In the genomic region with DNA sequence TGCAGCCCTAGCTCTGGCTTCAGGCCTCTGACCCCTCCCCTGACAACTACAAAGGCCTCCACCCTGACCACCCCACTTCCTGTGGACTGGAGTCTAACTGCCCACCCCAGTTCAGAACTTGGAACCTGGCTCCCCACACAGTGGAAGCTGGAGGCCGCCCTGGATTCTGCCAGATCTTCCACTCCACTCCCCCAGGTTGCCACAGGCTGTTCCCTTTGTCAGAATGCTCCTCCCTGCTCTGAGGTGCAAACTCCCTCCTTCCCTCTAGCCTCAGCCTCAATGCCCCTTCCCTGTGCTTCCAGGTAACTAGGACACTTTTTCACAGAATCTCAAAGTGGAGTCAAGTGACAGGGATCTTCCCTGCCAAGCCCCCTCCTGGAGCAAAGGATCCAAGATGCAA, we compare ENCODE assay signal across 29 cellular contexts.
"Had no signal": no experiment of that assay in that cellular context is flagged by ENCODE, and none has a peak within 500 bp of the region (broad histone marks: within the 10 kb centered on the region; RNA-seq: fewer than 3 reads in every experiment).

No MANE protein-coding gene starts in this region.

- H3K27me3 ChIP-seq: brain microvascular endothelial cell, dorsolateral prefrontal cortex, esophagus muscularis mucosa, gastroesophageal sphincter had no signal

- ATAC-seq: activated CD4-positive, alpha-beta T cell treated with anti-CD3 and anti-CD28 coated beads for 36 hours; activated CD8-positive, alpha-beta memory T cell treated with anti-CD3 and anti-CD28 coated beads, Interleukin-2, amount 10 ng/mL, durations not matched to agents 7 days and 5 days; activated CD8-positive, alpha-beta T cell treated with anti-CD3 and anti-CD28 coated beads, Interleukin-2, amount 10 ng/mL, durations not matched to agents 7 days and 5 days; foreskin keratinocyte; gastroesophageal sphincter had no signal

- H3K36me3 Mint-ChIP-seq: activated CD4-positive, alpha-beta memory T cell treated with anti-CD3 and anti-CD28 coated beads for 36 hours; activated CD8-positive, alpha-beta memory T cell treated with anti-CD3 and anti-CD28 coated beads, Interleukin-2, amount 10 ng/mL, durations not matched to agents 7 days and 5 days; activated naive CD8-positive, alpha-beta T cell had no signal

- H3K27ac ChIP-seq: brain microvascular endothelial cell, coronary artery, dorsolateral prefrontal cortex, esophagus muscularis mucosa, foreskin keratinocyte, gastroesophageal sphincter had no signal

- H3K27ac Mint-ChIP-seq: activated CD4-positive, alpha-beta memory T cell treated with anti-CD3 and anti-CD28 coated beads for 36 hours; activated CD4-positive, alpha-beta T cell treated with anti-CD3 and anti-CD28 coated beads for 36 hours; activated CD4-positive, alpha-beta T cell treated with anti-CD3 and anti-CD28 coated beads, Interleukin-2, amount 10 ng/mL, durations not matched to agents 24 days and 14 days; activated CD8-positive, alpha-beta memory T cell treated with anti-CD3 and anti-CD28 coated beads, Interleukin-2, amount 10 ng/mL, durations not matched to agents 7 days and 5 days; activated CD8-positive, alpha-beta T cell treated with anti-CD3 and anti-CD28 coated beads, Interleukin-2, amount 10 ng/mL, durations not matched to agents 7 days and 5 days; activated naive CD4-positive, alpha-beta T cell treated with anti-CD3 and anti-CD28 coated beads for 36 hours; activated naive CD8-positive, alpha-beta T cell; activated T-helper 1 cell treated with anti-CD3 and anti-CD28 coated beads, Interleukin-12 subunit alpha, Interleukin-12 subunit beta, Interleukin-2, Interleukin-4 antibody, amounts not matched to agents 30 ng/mL and 10 ng/mL and 1 ng/mL, durations not matched to agents 14 hours and 24 hours and 36 hours; activated T-helper 2 cell treated with anti-CD3 and anti-CD28 coated beads, Interferon-gamma antibody, Interleukin-2, Interleukin-4, amounts not matched to agents 10 μg/mL and 5 μg/mL and 100 μg/mL, durations not matched to agents 14 hours and 24 hours and 36 hours; dendritic cell treated with granulocyte-macrophage colony-stimulating factor and Interleukin-4, amounts not matched to agents 40 ng/mL and 50 ng/mL, for 4 days had no signal

- DNase-seq: activated CD4-positive, alpha-beta memory T cell treated with anti-CD3 and anti-CD28 coated beads for 36 hours; activated CD4-positive, alpha-beta T cell treated with anti-CD3 and anti-CD28 coated beads for 36 hours; activated CD4-positive, alpha-beta T cell treated with anti-CD3 and anti-CD28 coated beads, Interleukin-2, amount 10 ng/mL, durations not matched to agents 24 days and 14 days; activated CD4-positive, CD25-positive, alpha-beta regulatory T cell; activated CD4-positive, CD25-positive, alpha-beta regulatory T cell treated with anti-CD3 and anti-CD28 coated beads, Interleukin-2, amount 50 U/mL, for 72 hours; activated CD8-positive, alpha-beta memory T cell treated with anti-CD3 and anti-CD28 coated beads, Interleukin-2, amount 10 ng/mL, durations not matched to agents 7 days and 5 days; activated CD8-positive, alpha-beta memory T cell treated with anti-CD3 and anti-CD28 coated beads, Interleukin-2, amount 50 U/mL, for 4 hours; activated CD8-positive, alpha-beta T cell treated with anti-CD3 and anti-CD28 coated beads, Interleukin-2, amount 10 ng/mL, durations not matched to agents 7 days and 5 days; activated effector memory CD4-positive, alpha-beta T cell treated with anti-CD3 and anti-CD28 coated beads, Interleukin-2, amount 50 U/mL, for 16 hours; activated naive CD4-positive, alpha-beta T cell treated with anti-CD3 and anti-CD28 coated beads for 36 hours; activated T-cell treated with anti-CD3 and anti-CD28 coated beads, Interleukin-2, amount 50 U/mL, for 1 hour; activated T-cell treated with anti-CD3 and anti-CD28 coated beads, Interleukin-2, amount 50 U/mL, for 48 hours; amniotic stem cell; anterior cingulate cortex; brain microvascular endothelial cell; dorsolateral prefrontal cortex; effector memory CD4-positive, alpha-beta T cell; erythroblast; foreskin keratinocyte; T-helper 1 cell; T-helper 2 cell had no signal

- H3K9me3 ChIP-seq: esophagus muscularis mucosa, gastroesophageal sphincter had no signal

- H3K4me3 Mint-ChIP-seq: activated CD4-positive, alpha-beta memory T cell treated with anti-CD3 and anti-CD28 coated beads for 36 hours; activated CD4-positive, alpha-beta T cell treated with anti-CD3 and anti-CD28 coated beads for 36 hours; activated CD4-positive, alpha-beta T cell treated with anti-CD3 and anti-CD28 coated beads, Interleukin-2, amount 10 ng/mL, durations not matched to agents 24 days and 14 days; activated CD8-positive, alpha-beta memory T cell treated with anti-CD3 and anti-CD28 coated beads, Interleukin-2, amount 10 ng/mL, durations not matched to agents 7 days and 5 days; activated CD8-positive, alpha-beta T cell treated with anti-CD3 and anti-CD28 coated beads, Interleukin-2, amount 10 ng/mL, durations not matched to agents 7 days and 5 days; activated naive CD4-positive, alpha-beta T cell treated with anti-CD3 and anti-CD28 coated beads for 36 hours; activated naive CD8-positive, alpha-beta T cell; activated T-helper 1 cell treated with anti-CD3 and anti-CD28 coated beads, Interleukin-12 subunit alpha, Interleukin-12 subunit beta, Interleukin-2, Interleukin-4 antibody, amounts not matched to agents 30 ng/mL and 10 ng/mL and 1 ng/mL, durations not matched to agents 14 hours and 24 hours and 36 hours; central memory CD8-positive, alpha-beta T cell; dendritic cell treated with granulocyte-macrophage colony-stimulating factor and Interleukin-4, amounts not matched to agents 40 ng/mL and 50 ng/mL, for 4 days had no signal

- H3K27me3 Mint-ChIP-seq: activated CD4-positive, alpha-beta memory T cell treated with anti-CD3 and anti-CD28 coated beads for 36 hours; activated CD4-positive, alpha-beta T cell treated with anti-CD3 and anti-CD28 coated beads for 36 hours; activated CD4-positive, alpha-beta T cell treated with anti-CD3 and anti-CD28 coated beads, Interleukin-2, amount 10 ng/mL, durations not matched to agents 24 days and 14 days; activated CD8-positive, alpha-beta memory T cell treated with anti-CD3 and anti-CD28 coated beads, Interleukin-2, amount 10 ng/mL, durations not matched to agents 7 days and 5 days; activated naive CD8-positive, alpha-beta T cell; central memory CD8-positive, alpha-beta T cell had no signal

- H3K4me1 Mint-ChIP-seq: activated CD4-positive, alpha-beta T cell treated with anti-CD3 and anti-CD28 coated beads for 36 hours; activated CD4-positive, alpha-beta T cell treated with anti-CD3 and anti-CD28 coated beads, Interleukin-2, amount 10 ng/mL, durations not matched to agents 24 days and 14 days; activated CD8-positive, alpha-beta memory T cell treated with anti-CD3 and anti-CD28 coated beads, Interleukin-2, amount 10 ng/mL, durations not matched to agents 7 days and 5 days had no signal

- H3K9me3 Mint-ChIP-seq: activated CD4-positive, alpha-beta memory T cell treated with anti-CD3 and anti-CD28 coated beads for 36 hours; activated CD4-positive, alpha-beta T cell treated with anti-CD3 and anti-CD28 coated beads, Interleukin-2, amount 10 ng/mL, durations not matched to agents 24 days and 14 days; activated naive CD4-positive, alpha-beta T cell treated with anti-CD3 and anti-CD28 coated beads for 36 hours; activated T-helper 1 cell treated with anti-CD3 and anti-CD28 coated beads, Interleukin-12 subunit alpha, Interleukin-12 subunit beta, Interleukin-2, Interleukin-4 antibody, amounts not matched to agents 30 ng/mL and 10 ng/mL and 1 ng/mL, durations not matched to agents 14 hours and 24 hours and 36 hours; activated T-helper 2 cell treated with anti-CD3 and anti-CD28 coated beads, Interferon-gamma antibody, Interleukin-2, Interleukin-4, amounts not matched to agents 10 μg/mL and 5 μg/mL and 100 μg/mL, durations not matched to agents 14 hours and 24 hours and 36 hours; central memory CD8-positive, alpha-beta T cell; dendritic cell treated with granulocyte-macrophage colony-stimulating factor and Interleukin-4, amounts not matched to agents 40 ng/mL and 50 ng/mL, for 4 days had no signal

- H3K4me1 ChIP-seq: esophagus muscularis mucosa, foreskin keratinocyte, gastroesophageal sphincter had no signal
